Comparison of ENCODE assay signal across 11 cellular contexts in genomic region chr14:68182492-68182891, GRCh38.
DNase-seq lines count a peak whose midpoint lies in the region; ATAC-seq lines count a peak whose summit lies in the region.
"Had no signal": no experiment of that assay in that cellular context is flagged by ENCODE, and none has a peak within 500 bp of the region (broad histone marks: within the 10 kb centered on the region; RNA-seq: fewer than 3 reads in every experiment).

No MANE protein-coding gene starts in this region.

- peak overlapping the region; percentile 82 for H3K27ac Mint-ChIP-seq in T-helper 1 cell treated with Interleukin-12 subunit alpha and Interleukin-12 subunit beta and Interleukin-4 antibody, amounts not matched to agents 30 μg/mL and 1 μg/mL, for 36 hours
- no peak overlapping the region for H3K27ac Mint-ChIP-seq in stimulated activated naive CD8-positive, alpha-beta T cell treated with anti-CD3 and anti-CD28 coated beads, Interleukin-15, amount 100 ng/mL, for 72 hours
- H3K27ac Mint-ChIP-seq: progenitor cell of endocrine pancreas had no signal

- peaks cover 1% of the 10 kb centered on the region for H3K36me3 Mint-ChIP-seq in T-helper 1 cell treated with Interleukin-12 subunit alpha and Interleukin-12 subunit beta and Interleukin-4 antibody, amounts not matched to agents 30 μg/mL and 1 μg/mL, for 36 hours (ENCODE audit: low read depth)

- peak; percentile 7 for DNase-seq in activated naive CD4-positive, alpha-beta T cell treated with Interleukin-2 at 50 U/mL for 16 hours
- DNase-seq in activated naive CD4-positive, alpha-beta T cell (lab: John Stamatoyannopoulos, UW) = no peak
- peak; percentile 6 to 17 for DNase-seq in stimulated activated naive CD8-positive, alpha-beta T cell treated with anti-CD3 and anti-CD28 coated beads, Interleukin-15, amount 100 ng/mL, for 72 hours
- DNase-seq in G401 (ENCODE audit: low spot score) (no peak), globus pallidus (ENCODE audit: low spot score) (no peak), HuH-7 (ENCODE audit: low spot score) (no peak)
- DNase-seq: activated gamma-delta T cell, kidney had no signal

- H3K9me3 Mint-ChIP-seq in T-helper 1 cell treated with Interleukin-12 subunit alpha and Interleukin-12 subunit beta and Interleukin-4 antibody, amounts not matched to agents 30 μg/mL and 1 μg/mL, for 36 hours = no peaks in the 10 kb centered on the region
- no peaks in the 10 kb centered on the region for H3K9me3 Mint-ChIP-seq in stimulated activated naive CD8-positive, alpha-beta T cell treated with anti-CD3 and anti-CD28 coated beads, Interleukin-15, amount 100 ng/mL, for 72 hours

- H3K4me1 Mint-ChIP-seq in T-helper 1 cell treated with Interleukin-12 subunit alpha and Interleukin-12 subunit beta and Interleukin-4 antibody, amounts not matched to agents 30 μg/mL and 1 μg/mL, for 36 hours (ENCODE audit: low read depth) = peaks cover 21% of the 10 kb centered on the region
- H3K4me1 Mint-ChIP-seq in stimulated activated naive CD8-positive, alpha-beta T cell treated with anti-CD3 and anti-CD28 coated beads, Interleukin-15, amount 100 ng/mL, for 72 hours = peaks cover 33% of the 10 kb centered on the region

- H3K4me3 Mint-ChIP-seq in T-helper 1 cell treated with Interleukin-12 subunit alpha and Interleukin-12 subunit beta and Interleukin-4 antibody, amounts not matched to agents 30 μg/mL and 1 μg/mL, for 36 hours = peak overlapping the region; percentile 53
- peak overlapping the region; percentile 37 to 58 for H3K4me3 Mint-ChIP-seq in stimulated activated naive CD8-positive, alpha-beta T cell treated with anti-CD3 and anti-CD28 coated beads, Interleukin-15, amount 100 ng/mL, for 72 hours

- in situ Hi-C loops in G401 (cut with HindIII; ENCODE audit: low sequenced_read_pairs) = no loop called here

- ATAC-seq in HG02642 (IDR thresholded peaks at IDR 0.05; ENCODE audit: poor library complexity, unreplicated experiment) = peak; percentile 78
- peak; percentile 97 for ATAC-seq in stimulated activated naive CD8-positive, alpha-beta T cell treated with anti-CD3 and anti-CD28 coated beads, Interleukin-15, amount 100 ng/mL, for 72 hours

- H3K27me3 Mint-ChIP-seq in T-helper 1 cell treated with Interleukin-12 subunit alpha and Interleukin-12 subunit beta and Interleukin-4 antibody, amounts not matched to agents 30 μg/mL and 1 μg/mL, for 36 hours (ENCODE audit: low read depth) = no peaks in the 10 kb centered on the region
- no peaks in the 10 kb centered on the region for H3K27me3 Mint-ChIP-seq in stimulated activated naive CD8-positive, alpha-beta T cell treated with anti-CD3 and anti-CD28 coated beads, Interleukin-15, amount 100 ng/mL, for 72 hours
- H3K27me3 Mint-ChIP-seq: progenitor cell of endocrine pancreas had no signal

Comparison
In these comparisons a context has a peak if more than half of its experiments do, and no peak if none do; other contexts are left out.
1. DNase-seq: peak in activated naive CD4-positive, alpha-beta T cell treated with Interleukin-2 at 50 U/mL for 16 hours (single experiment) and stimulated activated naive CD8-positive, alpha-beta T cell treated with anti-CD3 and anti-CD28 coated beads, Interleukin-15, amount 100 ng/mL, for 72 hours (2 of 2); none in activated naive CD4-positive, alpha-beta T cell (0 of 4), G401 (single experiment), globus pallidus (single experiment) and HuH-7 (single experiment).